In genomic region chr7:73739387-73739767, GRCh38 we compare ENCODE assay signal across 8 cellular contexts. TPM values are rescaled to one million over a fixed set of nuclear protein-coding genes. Genes with fewer than 3 reads are reported as not detected.
DNase-seq lines count a peak whose midpoint lies in the region; ATAC-seq and TF ChIP-seq lines count a peak whose summit lies in the region.

No MANE protein-coding gene starts in this region.

- no peak overlapping the region for H3K27ac ChIP-seq in OCI-LY1 (ENCODE audit: low read depth, low read length, poor library complexity, severe bottlenecking)

- no peaks in the 10 kb centered on the region for H4K20me1 ChIP-seq in OCI-LY1 (ENCODE audit: insufficient read depth, low read length)

- H3K27ac Mint-ChIP-seq in progenitor cell of endocrine pancreas: peak overlapping the region; percentile 99

- H3K36me3 ChIP-seq in OCI-LY1 (ENCODE audit: insufficient read depth, low read length): peaks cover 16% of the 10 kb centered on the region

- TF ChIP-seq CTCF in OCI-LY1 (IDR thresholded peaks at IDR 0.05; ENCODE audit: low read length) (no peak), epithelial cell of proximal tubule (conservative IDR thresholded peaks at IDR 0.05; ENCODE audit: low read depth, low read length) (no peak), progenitor cell of endocrine pancreas (IDR thresholded peaks at IDR 0.05; ENCODE audit: unreplicated experiment) (no peak)

- peak overlapping the region; percentile 42 for H2AFZ ChIP-seq in OCI-LY1 (ENCODE audit: low read length)

- no peaks in the 10 kb centered on the region for H3F3A ChIP-seq in OCI-LY1 (ENCODE audit: insufficient read depth, low read length)

- peaks cover 38% of the 10 kb centered on the region for H3K4me1 Mint-ChIP-seq in progenitor cell of endocrine pancreas (ENCODE audit: low read depth)

- H3K9me3 ChIP-seq in OCI-LY1 (ENCODE audit: low read length): no peaks in the 10 kb centered on the region

- no peaks in the 10 kb centered on the region for H3K79me2 ChIP-seq in OCI-LY1 (ENCODE audit: insufficient read depth, low read length)

- H3K9me2 ChIP-seq in OCI-LY1 (ENCODE audit: low read depth, low read length): no peaks in the 10 kb centered on the region

- no peaks in the 10 kb centered on the region for H3K9me3 Mint-ChIP-seq in progenitor cell of endocrine pancreas (ENCODE audit: low read depth)

- peaks cover 7% of the 10 kb centered on the region for H3K36me3 Mint-ChIP-seq in progenitor cell of endocrine pancreas (ENCODE audit: insufficient read depth)

- H3K4me3 ChIP-seq in GM08714 (ENCODE audit: low read length): peak overlapping the region; percentile 79; the same call in 1 of the 2 replicates
- peak overlapping the region; percentile 82 for H3K4me3 ChIP-seq in OCI-LY1 (ENCODE audit: low read depth, low read length, poor library complexity, severe bottlenecking)
- peak overlapping the region; percentile 73 for H3K4me3 ChIP-seq in epithelial cell of proximal tubule (ENCODE audit: low read depth, low read length)

- H3K4me1 ChIP-seq in OCI-LY1 (ENCODE audit: insufficient read depth, low read length, severe bottlenecking): peaks cover 22% of the 10 kb centered on the region

- ATAC-seq in GM21447 (IDR thresholded peaks at IDR 0.05; ENCODE audit: unreplicated experiment): no peak

- H3K27me3 Mint-ChIP-seq in progenitor cell of endocrine pancreas: no peaks in the 10 kb centered on the region

- H3K27me3 ChIP-seq in OCI-LY1 (ENCODE audit: insufficient read depth, low read length): no peaks in the 10 kb centered on the region

- peak overlapping the region; percentile 76 for H3K4me2 ChIP-seq in OCI-LY1 (ENCODE audit: low read length)

- DNase-seq in epithelial cell of proximal tubule (ENCODE audit: low read depth) (no peak), progenitor cell of endocrine pancreas (ENCODE audit: low spot score, unreplicated experiment) (no peak), NCI-H1930 (lab: John Stamatoyannopoulos, UW) (no peak), NCI-H187 treated with DMSO at 0.1 percent for 48 hours (lab: John Stamatoyannopoulos, UW) (no peak), iPS-NIHi11 (ENCODE audit: low spot score) (no peak)

- H3K4me3 Mint-ChIP-seq in progenitor cell of endocrine pancreas (ENCODE audit: low read depth): peak overlapping the region; percentile 91

- peak overlapping the region; percentile 65 for H3K9ac ChIP-seq in OCI-LY1 (ENCODE audit: low read length)

RNA-seq across cellular contexts. Expression of gene ABHD11, which starts 0.8 kb away (rescaled TPM):
- total RNA-seq in epithelial cell of proximal tubule: 52.1 and 53.6 TPM in 2 replicates
- 62.9 and 69.7 TPM in 2 replicates for total RNA-seq in progenitor cell of endocrine pancreas

RNA-seq across cellular contexts. Expression of gene STX1A, which starts 19.9 kb away (rescaled TPM):
- 18.0 and 22.4 TPM in 2 replicates for total RNA-seq in epithelial cell of proximal tubule
- 40.9 and 46.6 TPM in 2 replicates for total RNA-seq in progenitor cell of endocrine pancreas

RNA-seq across cellular contexts. Expression of gene CLDN3, which starts 30.7 kb away (rescaled TPM):
- 29.7 and 85.9 TPM in 2 replicates for total RNA-seq in epithelial cell of proximal tubule
- 49.0 and 49.9 TPM in 2 replicates for total RNA-seq in progenitor cell of endocrine pancreas

RNA-seq across cellular contexts. Expression of gene BUD23, which starts 56.0 kb away (rescaled TPM):
- total RNA-seq in epithelial cell of proximal tubule (65.2 and 87.1 TPM in 2 replicates), progenitor cell of endocrine pancreas (57.9 and 58.8 TPM in 2 replicates)

RNA-seq across cellular contexts. Expression of gene DNAJC30, which starts 56.1 kb away (rescaled TPM):
- total RNA-seq in epithelial cell of proximal tubule (2.7 and 6.1 TPM in 2 replicates), progenitor cell of endocrine pancreas (10.4 and 11.1 TPM in 2 replicates)
